In genomic region chr12:121688966-121689365, GRCh38 we compare ENCODE assay signal across 20 cellular contexts. TPM values are rescaled to one million over a fixed set of nuclear protein-coding genes. Genes with fewer than 3 reads are reported as not detected.
A peak's percentile ranks its signal among the peaks of the same experiment; 100 is the strongest.
DNase-seq lines count a peak whose midpoint lies in the region; ATAC-seq, FAIRE-seq and TF ChIP-seq lines count a peak whose summit lies in the region.
"Had no signal": no experiment of that assay in that cellular context is flagged by ENCODE, and none has a peak within 500 bp of the region (broad histone marks: within the 10 kb centered on the region; RNA-seq: fewer than 3 reads in every experiment).

No MANE protein-coding gene starts in this region.

- no peaks in the 10 kb centered on the region for H3K9me3 ChIP-seq in left ventricle myocardium inferior (replicated peaks)
- no peaks in the 10 kb centered on the region for H3K9me3 ChIP-seq in K562 (replicated peaks; ENCODE audit: control insufficient read depth, insufficient read depth, low read depth, low read length)
- no peaks in the 10 kb centered on the region for H3K9me3 ChIP-seq in CD4-positive, alpha-beta T cell (ENCODE audit: control insufficient read depth, low read length)
- no peaks in the 10 kb centered on the region for H3K9me3 ChIP-seq in tibial artery
- H3K9me3 ChIP-seq: BE2C, Caco-2 had no signal

- H2AFZ ChIP-seq in K562 (ENCODE audit: low read depth, low read length), result no peak overlapping the region
- H2AFZ ChIP-seq: GM23248 had no signal

- ATAC-seq in left cardiac atrium (no peak), K562 (no peak), omental fat pad (ENCODE audit: low FRiP score) (no peak)
- ATAC-seq in CD4-positive, alpha-beta T cell (ENCODE audit: poor library complexity), result no peak
- ATAC-seq: HCT116 had no signal

- H4K20me1 ChIP-seq in K562 (replicated peaks; ENCODE audit: control insufficient read depth, insufficient read depth, low read length), result no peaks in the 10 kb centered on the region

- in situ Hi-C loops in K562 (cut with MboI), result no loop called here

- H3K4me2 ChIP-seq in K562 (ENCODE audit: insufficient read depth, low read length), result no peak overlapping the region

- H3K27ac ChIP-seq in left ventricle myocardium inferior (replicated peaks), result peak overlapping the region; percentile 5
- H3K27ac ChIP-seq in K562 (ENCODE audit: extremely low read depth, low read depth, low read length), result no peak overlapping the region
- no peak overlapping the region for H3K27ac ChIP-seq in CD4-positive, alpha-beta T cell (ENCODE audit: low read depth, low read length)
- no peak overlapping the region for H3K27ac ChIP-seq in tibial artery
- H3K27ac ChIP-seq: C4-2B, GM23248 had no signal

- no peaks in the 10 kb centered on the region for H3K36me3 Mint-ChIP-seq in neural crest cell (ENCODE audit: low read depth)
- no peaks in the 10 kb centered on the region for H3K36me3 Mint-ChIP-seq in CD4-positive, alpha-beta T cell (ENCODE audit: low read depth)
- H3K36me3 Mint-ChIP-seq: CD8-positive, alpha-beta memory T cell; IgD-negative memory B cell had no signal

- H3K4me3 Mint-ChIP-seq in neural crest cell, result no peak overlapping the region
- no peak overlapping the region for H3K4me3 Mint-ChIP-seq in CD4-positive, alpha-beta T cell

- 74% methylated on average over 3 of the region's 3 CpGs for WGBS in K562 (ENCODE audit: insufficient coverage, low coverage, missing lambda C conversion rate)

- no peaks in the 10 kb centered on the region for H3K9me1 ChIP-seq in K562 (ENCODE audit: control insufficient read depth, insufficient read depth, low read length)

- DNase-seq in left ventricle myocardium inferior (no peak), left cardiac atrium (no peak), K562 (ENCODE audit: extremely low read depth in 1 of 4, low spot score in 3 of 4) (no peak), neural crest cell (ENCODE audit: low read depth, low spot score) (no peak), omental fat pad (ENCODE audit: low spot score) (no peak), tibial artery (no peak)
- no peak for DNase-seq in CD4-positive, alpha-beta T cell
- DNase-seq: BE2C; Caco-2; CD8-positive, alpha-beta memory T cell; DND-41; GDM1; GM23248 had no signal

- peaks cover 11% of the 10 kb centered on the region for H3K4me1 Mint-ChIP-seq in neural crest cell
- peaks cover 12% of the 10 kb centered on the region for H3K4me1 Mint-ChIP-seq in CD4-positive, alpha-beta T cell (ENCODE audit: low read depth)

- no peak for TF ChIP-seq POLR2A in K562 (conservative IDR thresholded peaks at IDR 0.05)

- peak overlapping the region; percentile 68 for H3K27ac Mint-ChIP-seq in neural crest cell (ENCODE audit: unreplicated experiment)
- no peak overlapping the region for H3K27ac Mint-ChIP-seq in CD4-positive, alpha-beta T cell

- TF ChIP-seq EP300 in K562 (IDR thresholded peaks at IDR 0.05; ENCODE audit: low read length), result no peak

- H3K9me3 Mint-ChIP-seq in neural crest cell, result no peaks in the 10 kb centered on the region
- no peaks in the 10 kb centered on the region for H3K9me3 Mint-ChIP-seq in CD4-positive, alpha-beta T cell
- H3K9me3 Mint-ChIP-seq: CD8-positive, alpha-beta memory T cell; IgD-negative memory B cell had no signal

- no peaks in the 10 kb centered on the region for H3K79me2 ChIP-seq in K562 (ENCODE audit: control insufficient read depth, insufficient read depth, low read length)

- no peak for TF ChIP-seq RAD21 in K562 (CRISPR knock-in tag; conservative IDR thresholded peaks at IDR 0.05 in 1 of 2, IDR thresholded peaks at IDR 0.05 in 1 of 2)

- intact Hi-C loops in left ventricle myocardium inferior (cut with micrococcal nuclease), result no loop called here
- intact Hi-C loops in left cardiac atrium (cut with DNase I), result no loop called here
- intact Hi-C loops in K562 (cut with micrococcal nuclease), result no loop called here
- intact Hi-C loops in CD4-positive, alpha-beta T cell (cut with DNase I, micrococcal nuclease), result no loop called here
- intact Hi-C loops in tibial artery (cut with DNase I; ENCODE audit: low total_unique reads), result loop anchor here (5.0 kb wide), 1 partner anchor 62 kb away; the partner anchor contains the start of gene ORAI1

- POLR2A ChIA-PET in K562 (lab: Yijun Ruan, JAX), result interaction anchor here (1.5 kb wide), 1 partner anchor 10 kb away, joined by 3 read pairs; no protein-coding TSS in a partner anchor
- POLR2A ChIA-PET in CD4-positive, alpha-beta T cell (lab: Charles Lee), result no interaction called here

- FAIRE-seq in K562 (lab: Jason Lieb, UNC), result no peak
- FAIRE-seq: A204.1, GM12892, GM19239, H54 had no signal

- no peak overlapping the region for H3K4me3 ChIP-seq in left ventricle myocardium inferior
- no peak overlapping the region for H3K4me3 ChIP-seq in K562
- no peak overlapping the region for H3K4me3 ChIP-seq in tibial artery
- H3K4me3 ChIP-seq: GM23248 had no signal

- H3K27me3 ChIP-seq in left ventricle myocardium inferior (ENCODE audit: low read depth) (no peaks in the 10 kb centered on the region), K562 (ENCODE audit: control insufficient read depth in 2 of 2, insufficient read depth in 2 of 2, low read length in 2 of 2) (no peaks in the 10 kb centered on the region), tibial artery (no peaks in the 10 kb centered on the region)
- no peaks in the 10 kb centered on the region for H3K27me3 ChIP-seq in CD4-positive, alpha-beta T cell (ENCODE audit: control insufficient read depth, insufficient read depth, low read length)
- H3K27me3 ChIP-seq: BE2C had no signal

- CTCF ChIA-PET in K562 (lab: Yijun Ruan, JAX; ENCODE audit: low intra/inter-chr PET ratio), result no interaction called here
- CTCF ChIA-PET in CD4-positive, alpha-beta T cell (lab: Charles Lee), result no interaction called here

- BruUV-seq in K562 (replicated peaks; lab: Mats Ljungman, UMichigan), result no TSS peak

- TF ChIP-seq CTCF in left ventricle myocardium inferior (IDR thresholded peaks at IDR 0.05; ENCODE audit: borderline replicate concordance) (no peak), K562 (IDR thresholded peaks at IDR 0.05 in 2 of 3, conservative IDR thresholded peaks at IDR 0.05 in 1 of 3; ENCODE audit: insufficient read depth in 2 of 3, low read depth in 1 of 3, low read length in 3 of 3) (no peak), neural crest cell (conservative IDR thresholded peaks at IDR 0.05) (no peak), omental fat pad (IDR thresholded peaks at IDR 0.05) (no peak), tibial artery (IDR thresholded peaks at IDR 0.05) (no peak)
- no peak for TF ChIP-seq CTCF in CD4-positive, alpha-beta T cell (IDR thresholded peaks at IDR 0.05)

- H3K27me3 Mint-ChIP-seq in neural crest cell (ENCODE audit: low read depth), result no peaks in the 10 kb centered on the region
- H3K27me3 Mint-ChIP-seq in CD4-positive, alpha-beta T cell, result no peaks in the 10 kb centered on the region
- H3K27me3 Mint-ChIP-seq: IgD-negative memory B cell had no signal

- no peaks in the 10 kb centered on the region for H3K36me3 ChIP-seq in left ventricle myocardium inferior
- no peaks in the 10 kb centered on the region for H3K36me3 ChIP-seq in K562 (ENCODE audit: control insufficient read depth, insufficient read depth, low read length)
- H3K36me3 ChIP-seq in tibial artery, result no peaks in the 10 kb centered on the region
- H3K36me3 ChIP-seq: BE2C had no signal

- H3K9ac ChIP-seq in K562 (ENCODE audit: insufficient read depth in 1 of 2, low read depth in 2 of 2, low read length in 2 of 2), result no peak overlapping the region
- H3K9ac ChIP-seq: GM23248 had no signal

- H3K4me1 ChIP-seq in left ventricle myocardium inferior, result peaks cover 11% of the 10 kb centered on the region
- H3K4me1 ChIP-seq in K562 (replicated peaks in 1 of 2; ENCODE audit: control insufficient read depth in 2 of 2, insufficient read depth in 2 of 2, low read length in 2 of 2), result peaks cover 0 to 15% of the 10 kb centered on the region in 2 experiments; a peak in 3 of 5 replicates
- peaks cover 0 to 11% (median 5%) of the 10 kb centered on the region in 4 donors for H3K4me1 ChIP-seq in tibial artery
- H3K4me1 ChIP-seq: BE2C, Caco-2 had no signal

RNA-seq across cellular contexts. Expression of gene MORN3, which starts 19.5 kb away (rescaled TPM):
- total RNA-seq in left ventricle myocardium inferior, result not detected
- total RNA-seq in left cardiac atrium, result under 1 TPM; 0.09 to 0.21 TPM
- total RNA-seq in K562 (2011; cell fraction: chromatin; rRNA removed; ENCODE audit: low replicate concordance), result 0.14 and 0.25 TPM in 2 replicates
- total RNA-seq in K562 (2011; cell fraction: nucleolus; rRNA removed), result 0.17 TPM in 1 of 2 replicates, not detected in the other
- total RNA-seq in K562 (2011; cell fraction: nucleoplasm; rRNA removed), result 0.31 TPM in 1 of 2 replicates, not detected in the other
- total RNA-seq in K562 (2014; rRNA removed), result 0.09 and 0.12 TPM in 2 replicates
- total RNA-seq in K562 (2014; rRNA removed; fragmentation: Illumina TruSeq; extraction: Trizol), result 0.22 and 0.26 TPM in 2 replicates
- 0.11 TPM in 2 replicates for total RNA-seq in K562 (2015; rRNA removed; fragmentation: Illumina TruSeq; extraction: Trizol)
- total RNA-seq in K562 (2021), result 0.22 TPM in 2 replicates
- 0.20 and 0.28 TPM in 2 replicates for polyA plus RNA-seq in K562 (2011; rRNA removed)
- 0.32 and 0.39 TPM in 2 replicates for polyA plus RNA-seq in K562 (2011; cell fraction: cytosol; rRNA removed)
- polyA plus RNA-seq in K562 (2011; cell fraction: nucleus; rRNA removed), result 0.07 and 0.29 TPM in 2 replicates
- polyA plus RNA-seq in K562 (2012), result 0.18 and 0.25 TPM in 2 replicates
- polyA plus RNA-seq in K562 (2014; fragmentation: Illumina TruSeq; extraction: Trizol), result 0.19 and 0.32 TPM in 2 replicates
- under 1 TPM; 0.25 to 0.27 TPM for polyA plus RNA-seq in K562 (2014; fragmentation: Nextera tagmentation; extraction: Ambion mirVana)
- 0.12 and 0.15 TPM in 2 replicates for polyA plus RNA-seq in K562 (2014; rRNA removed)
- polyA minus RNA-seq in K562 (2011; rRNA and poly(A)+ RNA removed), result 0.11 TPM in 1 of 2 replicates, not detected in the other
- not detected in 2 replicates for polyA minus RNA-seq in K562 (2011; cell fraction: cytosol; rRNA and poly(A)+ RNA removed)
- not detected in 2 replicates for polyA minus RNA-seq in K562 (2011; cell fraction: nucleus; rRNA and poly(A)+ RNA removed)
- total RNA-seq in neural crest cell, result 0.57 and 0.63 TPM in 2 replicates
- total RNA-seq in omental fat pad, result under 1 TPM in 1 of 4 donors, not detected in 3; 0.19 TPM
- 10 to 100 TPM in 1 of 2 experiments, 1 to 10 TPM in 1; 9.8 to 11.9 TPM for total RNA-seq in CD4-positive, alpha-beta T cell
- total RNA-seq: GM23248 had no signal

RNA-seq across cellular contexts. Expression of gene TMEM120B, which starts 23.6 kb away (rescaled TPM):
- total RNA-seq in left ventricle myocardium inferior (9.2 TPM), left cardiac atrium (10 to 100 TPM in 1 of 2 donors, 1 to 10 TPM in 1; 8.5 to 10.2 TPM), K562 (2014; rRNA removed) (9.0 and 11.2 TPM in 2 replicates), K562 (2014; rRNA removed; fragmentation: Illumina TruSeq; extraction: Trizol) (4.7 and 7.4 TPM in 2 replicates), K562 (2015; rRNA removed; fragmentation: Illumina TruSeq; extraction: Trizol) (6.5 and 7.0 TPM in 2 replicates), K562 (2021) (17.0 and 18.6 TPM in 2 replicates), neural crest cell (14.1 and 14.6 TPM in 2 replicates), omental fat pad (10 to 100 TPM in 1 of 4 donors, 1 to 10 TPM in 3; 4.9 to 10.7 (median 5.7) TPM)
- 35.7 and 82.7 TPM in 2 replicates for total RNA-seq in K562 (2011; cell fraction: chromatin; rRNA removed; ENCODE audit: low replicate concordance)
- total RNA-seq in K562 (2011; cell fraction: nucleolus; rRNA removed), result 44.5 and 46.5 TPM in 2 replicates
- total RNA-seq in K562 (2011; cell fraction: nucleoplasm; rRNA removed), result 44.1 and 47.5 TPM in 2 replicates
- polyA plus RNA-seq in K562 (2011; rRNA removed) (7.2 and 11.4 TPM in 2 replicates), K562 (2014; fragmentation: Illumina TruSeq; extraction: Trizol) (10.1 and 11.4 TPM in 2 replicates), K562 (2014; fragmentation: Nextera tagmentation; extraction: Ambion mirVana) (1 to 10 TPM; 1.7 to 3.8 TPM), K562 (2014; rRNA removed) (12.2 and 18.5 TPM in 2 replicates)
- polyA plus RNA-seq in K562 (2011; cell fraction: cytosol; rRNA removed), result 10.3 and 15.3 TPM in 2 replicates
- 28.6 and 45.5 TPM in 2 replicates for polyA plus RNA-seq in K562 (2011; cell fraction: nucleus; rRNA removed)
- polyA plus RNA-seq in K562 (2012), result 6.7 and 14.1 TPM in 2 replicates
- 13.6 and 16.5 TPM in 2 replicates for polyA minus RNA-seq in K562 (2011; rRNA and poly(A)+ RNA removed)
- 7.0 and 11.8 TPM in 2 replicates for polyA minus RNA-seq in K562 (2011; cell fraction: cytosol; rRNA and poly(A)+ RNA removed)
- 8.1 and 13.1 TPM in 2 replicates for polyA minus RNA-seq in K562 (2011; cell fraction: nucleus; rRNA and poly(A)+ RNA removed)
- 1 to 10 TPM; 7.3 to 7.7 TPM for total RNA-seq in CD4-positive, alpha-beta T cell
